Comparison of ENCODE assay signal across 9 cellular contexts in the genomic region with DNA sequence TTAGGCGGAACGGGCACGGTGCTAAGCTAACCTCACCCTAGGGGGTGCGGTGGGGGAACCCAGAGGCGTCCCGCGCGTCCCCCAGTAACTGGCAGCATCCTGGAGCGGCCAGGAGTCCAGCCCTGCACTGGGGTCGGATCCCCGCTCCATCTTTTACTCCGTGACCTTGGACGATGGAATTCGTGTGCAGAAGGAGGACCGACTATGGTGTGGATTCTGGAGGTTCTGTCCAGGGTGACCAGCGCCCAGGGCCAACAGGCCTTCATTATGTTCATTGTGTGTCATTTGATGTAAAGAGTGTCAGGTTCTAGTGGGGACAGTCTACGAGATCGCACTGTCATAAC. TPM values are rescaled to one million over a fixed set of nuclear protein-coding genes. Genes with fewer than 3 reads are reported as not detected.
A peak's percentile ranks its signal among the peaks of the same experiment; 100 is the strongest.
DNase-seq lines count a peak whose midpoint lies in the region; ATAC-seq and TF ChIP-seq lines count a peak whose summit lies in the region.
"Had no signal": no experiment of that assay in that cellular context is flagged by ENCODE, and none has a peak within 500 bp of the region (broad histone marks: within the 10 kb centered on the region; RNA-seq: fewer than 3 reads in every experiment).

No MANE protein-coding gene starts in this region.

- no peak for TF ChIP-seq POLR2A in tibial nerve (IDR thresholded peaks at IDR 0.05)

- DNase-seq in activated CD8-positive, alpha-beta memory T cell treated with anti-CD3 and anti-CD28 coated beads, Interleukin-2, amount 10 ng/mL, durations not matched to agents 7 days and 5 days: no peak
- no peak for DNase-seq in activated CD8-positive, alpha-beta memory T cell treated with anti-CD3 and anti-CD28 coated beads for 24 hours
- DNase-seq in ascending aorta (ENCODE audit: low spot score in 2 of 2) (no peak), tibial nerve (ENCODE audit: low spot score in 2 of 2) (no peak), posterior cingulate gyrus (no peak), hypothalamus (lab: John Stamatoyannopoulos, UW) (no peak), hippocampal formation (lab: John Stamatoyannopoulos, UW) (no peak)

- H3K4me3 Mint-ChIP-seq in activated CD8-positive, alpha-beta memory T cell treated with anti-CD3 and anti-CD28 coated beads, Interleukin-2, amount 10 ng/mL, durations not matched to agents 7 days and 5 days: peak overlapping the region; percentile 87

- peak overlapping the region in 1 of 2 donors; percentile 84 for H3K9ac ChIP-seq in liver (ENCODE audit: low read depth in 1 of 2, low read length in 2 of 2)

- no peak for TF ChIP-seq EP300 in tibial nerve (IDR thresholded peaks at IDR 0.05)

- CTCF ChIA-PET in activated CD8-positive, alpha-beta memory T cell treated with anti-CD3 and anti-CD28 coated beads, Interleukin-2, amount 10 ng/mL, durations not matched to agents 7 days and 5 days (lab: Charles Lee): interaction anchor here (0.8 kb wide), 2 partner anchors 63 to 91 kb away, joined by 3 read pairs; no protein-coding TSS in a partner anchor

- H3K27ac ChIP-seq in ascending aorta (no peak overlapping the region), liver (ENCODE audit: low read depth in 1 of 2, low read length in 2 of 2) (peak overlapping the region in 1 of 2 donors; percentile 62), tibial nerve (peak overlapping the region in 3 of 4 donors; percentile 79 to 87 (median 84))

- intact Hi-C loops in ascending aorta (cut with DNase I): loop anchor here (2.0 kb wide), 2 partner anchors 58 to 92 kb away; a partner anchor contains a TSS
- intact Hi-C loops in posterior cingulate gyrus (cut with DNase I): no loop called here

- TF ChIP-seq CTCF in ascending aorta (IDR thresholded peaks at IDR 0.05): no peak
- no peak for TF ChIP-seq CTCF in liver (IDR thresholded peaks at IDR 0.05; ENCODE audit: low read depth, low read length, missing input control)
- TF ChIP-seq CTCF in tibial nerve (IDR thresholded peaks at IDR 0.05): no peak

- H3K36me3 ChIP-seq in ascending aorta (peaks cover 5 to 8% of the 10 kb centered on the region in 2 donors), liver (ENCODE audit: control insufficient read depth in 4 of 4, insufficient read depth in 3 of 4, low read depth in 1 of 4, low read length in 3 of 4) (peaks cover 0 to 4% (median 0%) of the 10 kb centered on the region in 4 donors), tibial nerve (peaks cover 0 to 19% (median 0%) of the 10 kb centered on the region in 3 donors)

- H3K27me3 Mint-ChIP-seq in activated CD8-positive, alpha-beta memory T cell treated with anti-CD3 and anti-CD28 coated beads, Interleukin-2, amount 10 ng/mL, durations not matched to agents 7 days and 5 days: no peaks in the 10 kb centered on the region

- H3K4me1 ChIP-seq in ascending aorta (peaks cover 2 to 34% of the 10 kb centered on the region in 2 donors), liver (ENCODE audit: control insufficient read depth in 4 of 4, insufficient read depth in 4 of 4, low read length in 3 of 4) (peaks cover 16 to 40% (median 33%) of the 10 kb centered on the region in 4 donors), tibial nerve (peaks cover 0 to 73% (median 47%) of the 10 kb centered on the region in 4 donors)

- peak overlapping the region; percentile 77 for H3K27ac Mint-ChIP-seq in activated CD8-positive, alpha-beta memory T cell treated with anti-CD3 and anti-CD28 coated beads, Interleukin-2, amount 10 ng/mL, durations not matched to agents 7 days and 5 days

- ATAC-seq in activated CD8-positive, alpha-beta memory T cell treated with anti-CD3 and anti-CD28 coated beads, Interleukin-2, amount 10 ng/mL, durations not matched to agents 7 days and 5 days: no peak

- H3K4me1 Mint-ChIP-seq in activated CD8-positive, alpha-beta memory T cell treated with anti-CD3 and anti-CD28 coated beads, Interleukin-2, amount 10 ng/mL, durations not matched to agents 7 days and 5 days: peaks cover 53% of the 10 kb centered on the region

- H3K9me3 ChIP-seq in ascending aorta: no peaks in the 10 kb centered on the region
- H3K9me3 ChIP-seq in liver (ENCODE audit: control insufficient read depth in 4 of 4, low read length in 3 of 4): no peaks in the 10 kb centered on the region
- no peaks in the 10 kb centered on the region for H3K9me3 ChIP-seq in tibial nerve

- WGBS in liver: 12% methylated on average over 18 of the region's 18 CpGs
- WGBS in tibial nerve, 2 donors: 10 to 14% methylated on average over 6 to 13 of the region's 18 CpGs

- peak overlapping the region; percentile 73 to 84 for H3K4me3 ChIP-seq in ascending aorta
- H3K4me3 ChIP-seq in liver (ENCODE audit: low read depth in 1 of 3, low read length in 3 of 3): peak overlapping the region; percentile 86 to 96 (median 90)
- H3K4me3 ChIP-seq in tibial nerve: peak overlapping the region; percentile 75 to 93 (median 86)

- no peak for TF ChIP-seq RAD21 in liver (IDR thresholded peaks at IDR 0.05)

- H3K27me3 ChIP-seq in ascending aorta (no peaks in the 10 kb centered on the region), liver (ENCODE audit: control insufficient read depth in 4 of 4, insufficient read depth in 4 of 4, low read length in 3 of 4) (no peaks in the 10 kb centered on the region), tibial nerve (no peaks in the 10 kb centered on the region)

- H3K36me3 Mint-ChIP-seq in activated CD8-positive, alpha-beta memory T cell treated with anti-CD3 and anti-CD28 coated beads, Interleukin-2, amount 10 ng/mL, durations not matched to agents 7 days and 5 days: peaks cover 12% of the 10 kb centered on the region

- no peaks in the 10 kb centered on the region for H3K9me3 Mint-ChIP-seq in activated CD8-positive, alpha-beta memory T cell treated with anti-CD3 and anti-CD28 coated beads, Interleukin-2, amount 10 ng/mL, durations not matched to agents 7 days and 5 days (ENCODE audit: low read depth)

TF ChIP-seq in liver, 16 proteins besides CTCF, POLR2A, EP300 and RAD21 (continues in another document):
- TF ChIP-seq, protein P1, sequence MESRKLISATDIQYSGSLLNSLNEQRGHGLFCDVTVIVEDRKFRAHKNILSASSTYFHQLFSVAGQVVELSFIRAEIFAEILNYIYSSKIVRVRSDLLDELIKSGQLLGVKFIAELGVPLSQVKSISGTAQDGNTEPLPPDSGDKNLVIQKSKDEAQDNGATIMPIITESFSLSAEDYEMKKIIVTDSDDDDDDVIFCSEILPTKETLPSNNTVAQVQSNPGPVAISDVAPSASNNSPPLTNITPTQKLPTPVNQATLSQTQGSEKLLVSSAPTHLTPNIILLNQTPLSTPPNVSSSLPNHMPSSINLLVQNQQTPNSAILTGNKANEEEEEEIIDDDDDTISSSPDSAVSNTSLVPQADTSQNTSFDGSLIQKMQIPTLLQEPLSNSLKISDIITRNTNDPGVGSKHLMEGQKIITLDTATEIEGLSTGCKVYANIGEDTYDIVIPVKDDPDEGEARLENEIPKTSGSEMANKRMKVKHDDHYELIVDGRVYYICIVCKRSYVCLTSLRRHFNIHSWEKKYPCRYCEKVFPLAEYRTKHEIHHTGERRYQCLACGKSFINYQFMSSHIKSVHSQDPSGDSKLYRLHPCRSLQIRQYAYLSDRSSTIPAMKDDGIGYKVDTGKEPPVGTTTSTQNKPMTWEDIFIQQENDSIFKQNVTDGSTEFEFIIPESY (IDR thresholded peaks at IDR 0.05): no peak
- TF ChIP-seq NR2F2 (IDR thresholded peaks at IDR 0.05) (no peak), YY1 (IDR thresholded peaks at IDR 0.05) (no peak), FOXA1 (IDR thresholded peaks at IDR 0.05) (no peak), SP1 (IDR thresholded peaks at IDR 0.05) (no peak), HNF4G (IDR thresholded peaks at IDR 0.05) (no peak), TAF1 (conservative IDR thresholded peaks at IDR 0.05) (no peak), HNF4A (conservative IDR thresholded peaks at IDR 0.05) (no peak)
- TF ChIP-seq, protein P2, sequence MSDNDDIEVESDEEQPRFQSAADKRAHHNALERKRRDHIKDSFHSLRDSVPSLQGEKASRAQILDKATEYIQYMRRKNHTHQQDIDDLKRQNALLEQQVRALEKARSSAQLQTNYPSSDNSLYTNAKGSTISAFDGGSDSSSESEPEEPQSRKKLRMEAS (IDR thresholded peaks at IDR 0.05): no peak

RNA-seq across cellular contexts. Expression of a gene that starts 0.7 kb away (rescaled TPM):
- 10 to 100 TPM; 63.2 to 72.4 TPM for total RNA-seq in activated CD8-positive, alpha-beta memory T cell treated with anti-CD3 and anti-CD28 coated beads, Interleukin-2, amount 10 ng/mL, durations not matched to agents 7 days and 5 days
- total RNA-seq in ascending aorta (95.7 TPM), liver (10 to 100 TPM; 20.2 to 34.6 TPM), tibial nerve (10 to 100 TPM; 51.1 to 97.2 (median 77.7) TPM)
- 10 to 100 TPM in 1 of 2 donors, 1 to 10 TPM in 1; 9.5 to 22.6 TPM for polyA plus RNA-seq in liver

RNA-seq across cellular contexts. Expression of a gene that starts 0.7 kb away (rescaled TPM):
- 100 to 1,000 TPM; 135 TPM for total RNA-seq in activated CD8-positive, alpha-beta memory T cell treated with anti-CD3 and anti-CD28 coated beads, Interleukin-2, amount 10 ng/mL, durations not matched to agents 7 days and 5 days
- total RNA-seq in ascending aorta: 31.4 TPM
- total RNA-seq in liver: 10 to 100 TPM; 23.6 to 37.9 TPM
- polyA plus RNA-seq in liver: 10 to 100 TPM; 39.0 to 59.9 TPM
- 100 to 1,000 TPM in 2 of 4 donors, 10 to 100 TPM in 2; 54.1 to 167 (median 87.7) TPM for total RNA-seq in tibial nerve

RNA-seq across cellular contexts. Expression of a gene that starts 21.2 kb away (rescaled TPM):
- under 1 TPM; 0.32 to 0.40 TPM for total RNA-seq in activated CD8-positive, alpha-beta memory T cell treated with anti-CD3 and anti-CD28 coated beads, Interleukin-2, amount 10 ng/mL, durations not matched to agents 7 days and 5 days
- not detected for total RNA-seq in ascending aorta
- under 1 TPM; 0.05 to 0.08 TPM for total RNA-seq in liver
- polyA plus RNA-seq in liver: under 1 TPM; 0.02 to 0.08 TPM
- total RNA-seq in tibial nerve: under 1 TPM in 1 of 4 donors, not detected in 3; 0.39 TPM

RNA-seq across cellular contexts. Expression of a gene that starts 30.9 kb away (rescaled TPM):
- not detected for total RNA-seq in activated CD8-positive, alpha-beta memory T cell treated with anti-CD3 and anti-CD28 coated beads, Interleukin-2, amount 10 ng/mL, durations not matched to agents 7 days and 5 days
- total RNA-seq in ascending aorta (not detected), liver (10 to 100 TPM in 1 of 2 donors, 1 to 10 TPM in 1; 2.5 to 24.8 TPM), tibial nerve (not detected)
- polyA plus RNA-seq in liver: under 1 TPM; 0.39 to 0.50 TPM
- total RNA-seq: Daoy had no signal

RNA-seq across cellular contexts. Expression of a gene that starts 47.2 kb away (rescaled TPM):
- under 1 TPM in 1 of 2 experiments, not detected in 1; 0.54 TPM for total RNA-seq in activated CD8-positive, alpha-beta memory T cell treated with anti-CD3 and anti-CD28 coated beads, Interleukin-2, amount 10 ng/mL, durations not matched to agents 7 days and 5 days
- total RNA-seq in ascending aorta (4.7 TPM), liver (under 1 TPM; 0.09 to 0.67 TPM), tibial nerve (1 to 10 TPM in 2 of 4 donors, under 1 TPM in 2; 0.42 to 4.2 (median 2.2) TPM)
- under 1 TPM; 0.21 to 0.42 TPM for polyA plus RNA-seq in liver
- total RNA-seq: Daoy had no signal

Comparison
In these comparisons a context has a peak if more than half of its experiments do, and no peak if none do; other contexts are left out.
1. H3K27ac ChIP-seq: peak in tibial nerve (3 of 4); none in ascending aorta (0 of 2).
2. Peak in every context shown above with its lines, with median percentiles within 50 percentile points of each other: H3K4me3 ChIP-seq.